11 cellular contexts compared by ENCODE assay signal in genomic region chr19:3580156-3580955, GRCh38. TPM values are rescaled to one million over a fixed set of nuclear protein-coding genes. Genes with fewer than 3 reads are reported as not detected.
DNase-seq lines count a peak whose midpoint lies in the region; ATAC-seq and FAIRE-seq lines count a peak whose summit lies in the region.
"Had no signal": no experiment of that assay in that cellular context is flagged by ENCODE, and none has a peak within 500 bp of the region (broad histone marks: within the 10 kb centered on the region; RNA-seq: fewer than 3 reads in every experiment).

No MANE protein-coding gene starts in this region.

- H3K4me1 ChIP-seq in GM23248 (ENCODE audit: insufficient read depth): peaks cover 20% of the 10 kb centered on the region
- peaks cover 0 to 4% of the 10 kb centered on the region in 2 donors for H3K4me1 ChIP-seq in small intestine (ENCODE audit: control insufficient read depth in 2 of 2, insufficient read depth in 1 of 2, low read depth in 1 of 2, low read length in 1 of 2)

- H3K9me3 ChIP-seq in GM23248 (ENCODE audit: low read depth) (no peaks in the 10 kb centered on the region), small intestine (ENCODE audit: control insufficient read depth, low read depth) (no peaks in the 10 kb centered on the region)
- H3K9me3 ChIP-seq: neutrophil had no signal

- no peaks in the 10 kb centered on the region for H3K79me2 ChIP-seq in GM23248 (ENCODE audit: insufficient read depth)

- H3K4me2 ChIP-seq in GM23248 (ENCODE audit: unreplicated experiment): peak overlapping the region; percentile 48

- in situ Hi-C loops in GM23248 (cut with MboI): no loop called here

- FAIRE-seq in small intestine (lab: Jason Lieb, UNC): no peak

- peaks cover 24% of the 10 kb centered on the region for H3F3A ChIP-seq in GM23248 (ENCODE audit: insufficient read depth)

- no peak overlapping the region for H2AFZ ChIP-seq in GM23248

- DNase-seq in GM23248 (peak; percentile 97), amniotic stem cell (lab: John Stamatoyannopoulos, UW) (peak; percentile 80), glomerular visceral epithelial cell (ENCODE audit: extremely low spot score) (peak; percentile 64), smooth muscle cell of the brain vasculature (ENCODE audit: low read depth, low spot score) (peak; percentile 44), small intestine (no peak)
- DNase-seq: NCI-H2029 had no signal

- WGBS in GM23248 (ENCODE audit: low coverage in 1 of 2, low lambda C conversion rate in 2 of 2, missing lambda C conversion rate in 2 of 2), 2 experiments: 18 to 21% methylated on average over 11 of the region's 11 CpGs
- 55 to 57% (median 57%) methylated on average over 11 of the region's 11 CpGs for WGBS in small intestine, 3 donors

- no peak for ATAC-seq in GM18907 (IDR thresholded peaks at IDR 0.05; ENCODE audit: unreplicated experiment)
- ATAC-seq in GM21825 (IDR thresholded peaks at IDR 0.05; ENCODE audit: unreplicated experiment): no peak
- no peak for ATAC-seq in activated CD4-positive, CD25-positive, alpha-beta regulatory T cell treated with anti-CD3 and anti-CD28 coated beads, Interleukin-2, amount 50 U/mL, for 24 hours
- ATAC-seq: activated T-helper 17 cell treated with anti-CD3 and anti-CD28 coated beads, Interleukin-2, amount 50 U/mL, for 72 hours had no signal

- H3K27me3 ChIP-seq in GM23248 (replicated peaks; ENCODE audit: insufficient read depth) (no peaks in the 10 kb centered on the region), small intestine (ENCODE audit: control insufficient read depth in 2 of 2, insufficient read depth in 2 of 2, low read length in 2 of 2) (no peaks in the 10 kb centered on the region)

- peak overlapping the region; percentile 28 for H3K9ac ChIP-seq in GM23248

- no peaks in the 10 kb centered on the region for H3K36me3 ChIP-seq in GM23248 (ENCODE audit: low read depth)
- H3K36me3 ChIP-seq in small intestine (ENCODE audit: control insufficient read depth in 2 of 2, insufficient read depth in 2 of 2, low read length in 2 of 2): no peaks in the 10 kb centered on the region

- H3K27ac ChIP-seq in GM23248 (peak overlapping the region; percentile 63), small intestine (ENCODE audit: low read depth in 1 of 2, low read length in 1 of 2) (peak overlapping the region in 1 of 2 donors; percentile 76)
- H3K27ac ChIP-seq: neutrophil had no signal

- H4K20me1 ChIP-seq in GM23248 (ENCODE audit: insufficient read depth): no peaks in the 10 kb centered on the region

- no peaks in the 10 kb centered on the region for H3K9me2 ChIP-seq in GM23248 (ENCODE audit: insufficient read depth)

- no peak overlapping the region for H3K4me3 ChIP-seq in GM23248
- H3K4me3 ChIP-seq in small intestine (ENCODE audit: low read depth in 1 of 2, low read length in 2 of 2): no peak overlapping the region

RNA-seq across cellular contexts. Expression of gene GIPC3, which starts 4.9 kb away (rescaled TPM):
- 0.13 TPM in 1 of 2 replicates, not detected in the other for total RNA-seq in GM23248 (2014; rRNA removed; shearing (Covaris generic))
- polyA plus RNA-seq in GM23248 (2016; fragmentation: Nextera tagmentation; extraction: Ambion mirVana) (0.06 TPM in 1 of 2 replicates, not detected in the other), small intestine (1 to 10 TPM in 1 of 3 donors, under 1 TPM in 1, not detected in 1; 0.54 to 1.1 TPM)

RNA-seq across cellular contexts. Expression of gene HMG20B, which starts 7.6 kb away (rescaled TPM):
- 105 and 112 TPM in 2 replicates for total RNA-seq in GM23248 (2014; rRNA removed; shearing (Covaris generic))
- polyA plus RNA-seq in GM23248 (2016; fragmentation: Nextera tagmentation; extraction: Ambion mirVana) (83.9 and 87.7 TPM in 2 replicates), small intestine (10 to 100 TPM; 70.4 to 82.1 (median 74.5) TPM)

RNA-seq across cellular contexts. Expression of gene MFSD12, which starts 23.0 kb away (rescaled TPM):
- total RNA-seq in GM23248 (2014; rRNA removed; shearing (Covaris generic)): 67.9 and 73.9 TPM in 2 replicates
- polyA plus RNA-seq in GM23248 (2016; fragmentation: Nextera tagmentation; extraction: Ambion mirVana) (23.0 and 23.1 TPM in 2 replicates), small intestine (10 to 100 TPM; 10.3 to 52.4 (median 11.6) TPM)

RNA-seq across cellular contexts. Expression of gene TBXA2R, which starts 26.3 kb away (rescaled TPM):
- 0.76 TPM in 1 of 2 replicates, not detected in the other for total RNA-seq in GM23248 (2014; rRNA removed; shearing (Covaris generic))
- polyA plus RNA-seq in GM23248 (2016; fragmentation: Nextera tagmentation; extraction: Ambion mirVana) (1.9 and 2.6 TPM in 2 replicates), small intestine (1 to 10 TPM in 1 of 3 donors, not detected in 2; 2.1 TPM)

RNA-seq across cellular contexts. Expression of gene TEKTIP1, which starts 41.4 kb away (rescaled TPM):
- total RNA-seq in GM23248 (2014; rRNA removed; shearing (Covaris generic)): not detected in 2 replicates
- 0.33 TPM in 1 of 2 replicates, not detected in the other for polyA plus RNA-seq in GM23248 (2016; fragmentation: Nextera tagmentation; extraction: Ambion mirVana)
- polyA plus RNA-seq in small intestine: 1 to 10 TPM in 1 of 3 donors, under 1 TPM in 1, not detected in 1; 0.73 to 1.3 TPM
